9 cellular contexts compared by ENCODE assay signal in genomic region chr5:160467555-160468418, GRCh38. TPM values are rescaled to one million over a fixed set of nuclear protein-coding genes. Genes with fewer than 3 reads are reported as not detected.
A peak's percentile ranks its signal among the peaks of the same experiment; 100 is the strongest.
DNase-seq lines count a peak whose midpoint lies in the region; ATAC-seq and TF ChIP-seq lines count a peak whose summit lies in the region.
"Had no signal": no experiment of that assay in that cellular context is flagged by ENCODE, and none has a peak within 500 bp of the region (broad histone marks: within the 10 kb centered on the region; RNA-seq: fewer than 3 reads in every experiment).

No MANE protein-coding gene starts in this region.

- no peaks in the 10 kb centered on the region for H3K27me3 ChIP-seq in AG04450 (ENCODE audit: control insufficient read depth, insufficient read depth, low read length)

- TF ChIP-seq POLR2A in GM18951 (IDR thresholded peaks at IDR 0.05; ENCODE audit: extremely low read depth, insufficient read depth, insufficient read length), result peak; percentile 94

- peak; percentile 74 for DNase-seq in AG04450 (ENCODE audit: low read depth, low spot score)
- DNase-seq in T1000 (lab: John Stamatoyannopoulos, UW), result peak; percentile 49
- DNase-seq in astrocyte of the hippocampus (ENCODE audit: low read depth, low spot score), result peak; percentile 42
- DNase-seq in iPS-NIHi11 (ENCODE audit: low spot score), result peak; percentile 45
- DNase-seq in stimulated activated CD4-positive, alpha-beta T cell treated with anti-CD3 and anti-CD28 coated beads, Interleukin-1b, Interleukin-23, amount 100 ng/mL, for 48 hours, result peak; percentile 84
- DNase-seq in NCI-H524 (lab: John Stamatoyannopoulos, UW), result no peak

- TF ChIP-seq CTCF in AG04450 (IDR thresholded peaks at IDR 0.05; ENCODE audit: low read depth, low read length), result no peak

- ATAC-seq in HG03175 (IDR thresholded peaks at IDR 0.05; ENCODE audit: unreplicated experiment), result peak; percentile 94
- ATAC-seq: HCT116 had no signal

- CTCF ChIA-PET in AG04450 (lab: Charles Lee), result interaction anchor here (2.3 to 3.2 kb wide), 2 partner anchors 29 to 40 kb away, joined by 6 to 47 read pairs; no protein-coding TSS in a partner anchor

- in situ Hi-C loops in GM18951 (cut with MboI; ENCODE audit: low sequenced_read_pairs, unreplicated experiment), result no loop called here

- no peak overlapping the region for H3K27ac ChIP-seq in AG04450 (ENCODE audit: low read depth, low read length)

- POLR2A ChIA-PET in AG04450 (lab: Yijun Ruan, JAX), result interaction anchor here (1.3 kb wide), 1 partner anchor 28 kb away, joined by 6 read pairs; no protein-coding TSS in a partner anchor

- no peak overlapping the region; the same call in 1 of the 2 replicates for H3K4me3 ChIP-seq in AG04450 (ENCODE audit: low read depth, low read length)

- H3K9me3 ChIP-seq in AG04450 (ENCODE audit: control insufficient read depth, insufficient read depth, low read length), result peaks cover 4% of the 10 kb centered on the region

RNA-seq across cellular contexts. Expression of gene PTTG1, which starts 46.1 kb away (rescaled TPM):
- 45.5 and 67.4 TPM in 2 replicates for polyA plus RNA-seq in AG04450 (2011; rRNA removed)
- 24.3 and 29.1 TPM in 2 replicates for polyA minus RNA-seq in AG04450 (2011; rRNA and poly(A)+ RNA removed)

RNA-seq across cellular contexts. Expression of gene SLU7, which starts 48.9 kb away (rescaled TPM):
- polyA plus RNA-seq in AG04450 (2011; rRNA removed), result 32.9 and 59.5 TPM in 2 replicates
- polyA minus RNA-seq in AG04450 (2011; rRNA and poly(A)+ RNA removed), result 13.9 and 25.1 TPM in 2 replicates

Comparison
In these comparisons a context has a peak if more than half of its experiments do, and no peak if none do; other contexts are left out.
1. DNase-seq: peak in AG04450 (single experiment), T1000 (single experiment), astrocyte of the hippocampus (single experiment), iPS-NIHi11 (single experiment) and stimulated activated CD4-positive, alpha-beta T cell treated with anti-CD3 and anti-CD28 coated beads, Interleukin-1b, Interleukin-23, amount 100 ng/mL, for 48 hours (single experiment); none in NCI-H524 (0 of 2).